ENCODE assay signal across 9 cellular contexts in genomic region chr7:75762350-75762917, GRCh38. TPM values are rescaled to one million over a fixed set of nuclear protein-coding genes. Genes with fewer than 3 reads are reported as not detected.
A peak's percentile ranks its signal among the peaks of the same experiment; 100 is the strongest.
DNase-seq lines count a peak whose midpoint lies in the region; ATAC-seq and TF ChIP-seq lines count a peak whose summit lies in the region.
"Had no signal": no experiment of that assay in that cellular context is flagged by ENCODE, and none has a peak within 500 bp of the region (broad histone marks: within the 10 kb centered on the region; RNA-seq: fewer than 3 reads in every experiment).

No MANE protein-coding gene starts in this region.

- H3K36me3 Mint-ChIP-seq in activated naive CD4-positive, alpha-beta T cell treated with anti-CD3 and anti-CD28 coated beads, Interleukin-2, amount 50 U/mL, for 72 hours = no peaks in the 10 kb centered on the region
- H3K36me3 Mint-ChIP-seq in activated naive CD4-positive, alpha-beta T cell treated with anti-CD3 and anti-CD28 coated beads, Interleukin-2, amount 10 ng/mL, durations not matched to agents 7 days and 5 days = no peaks in the 10 kb centered on the region
- H3K36me3 Mint-ChIP-seq in naive B cell = no peaks in the 10 kb centered on the region
- H3K36me3 Mint-ChIP-seq: activated naive CD8-positive, alpha-beta T cell had no signal

- no peaks in the 10 kb centered on the region for H4K20me1 ChIP-seq in Loucy (ENCODE audit: insufficient read depth, low read length, poor library complexity, severe bottlenecking)

- H3K79me2 ChIP-seq in Loucy (ENCODE audit: insufficient read depth, low read length) = no peaks in the 10 kb centered on the region

- no peaks in the 10 kb centered on the region for H3K4me1 Mint-ChIP-seq in activated naive CD4-positive, alpha-beta T cell treated with anti-CD3 and anti-CD28 coated beads, Interleukin-2, amount 10 ng/mL, durations not matched to agents 7 days and 5 days
- peaks cover 5 to 7% (median 6%) of the 10 kb centered on the region in 3 donors for H3K4me1 Mint-ChIP-seq in naive B cell

- H3K4me3 Mint-ChIP-seq in activated naive CD4-positive, alpha-beta T cell treated with anti-CD3 and anti-CD28 coated beads, Interleukin-2, amount 10 ng/mL, durations not matched to agents 7 days and 5 days = no peak overlapping the region
- no peak overlapping the region for H3K4me3 Mint-ChIP-seq in naive B cell
- H3K4me3 Mint-ChIP-seq: activated naive CD8-positive, alpha-beta T cell had no signal

- H3F3A ChIP-seq in Loucy (ENCODE audit: low read depth) = no peaks in the 10 kb centered on the region

- no peaks in the 10 kb centered on the region for H3K9me3 ChIP-seq in Loucy (ENCODE audit: insufficient read depth, low read depth, low read length)

- H3K4me3 ChIP-seq in Loucy (ENCODE audit: low read length, poor library complexity, severe bottlenecking) = no peak overlapping the region
- H3K4me3 ChIP-seq in epithelial cell of esophagus (ENCODE audit: low read length) = no peak overlapping the region

- H3K27me3 ChIP-seq in Loucy (ENCODE audit: insufficient read depth, low read length, poor library complexity, severe bottlenecking) = no peaks in the 10 kb centered on the region

- no peak overlapping the region for H3K9ac ChIP-seq in Loucy (ENCODE audit: low read depth, low read length, poor library complexity, severe bottlenecking)

- CTCF ChIA-PET in activated naive CD4-positive, alpha-beta T cell treated with anti-CD3 and anti-CD28 coated beads, Interleukin-2, amount 10 ng/mL, durations not matched to agents 7 days and 5 days (lab: Charles Lee) = interaction anchor here (0.6 to 3.5 kb wide), 10 partner anchors 9 to 258 kb away, joined by 3 to 15 read pairs (median 4); no protein-coding TSS in a partner anchor

- H3K9me3 Mint-ChIP-seq in activated naive CD4-positive, alpha-beta T cell treated with anti-CD3 and anti-CD28 coated beads, Interleukin-2, amount 50 U/mL, for 72 hours = no peaks in the 10 kb centered on the region
- H3K9me3 Mint-ChIP-seq in activated naive CD4-positive, alpha-beta T cell treated with anti-CD3 and anti-CD28 coated beads, Interleukin-2, amount 10 ng/mL, durations not matched to agents 7 days and 5 days = no peaks in the 10 kb centered on the region
- no peaks in the 10 kb centered on the region for H3K9me3 Mint-ChIP-seq in naive B cell

- H3K36me3 ChIP-seq in Loucy (ENCODE audit: insufficient read depth, low read length) = no peaks in the 10 kb centered on the region

- peaks cover 7% of the 10 kb centered on the region for H3K27me3 Mint-ChIP-seq in activated naive CD4-positive, alpha-beta T cell treated with anti-CD3 and anti-CD28 coated beads, Interleukin-2, amount 10 ng/mL, durations not matched to agents 7 days and 5 days
- no peaks in the 10 kb centered on the region for H3K27me3 Mint-ChIP-seq in naive B cell
- H3K27me3 Mint-ChIP-seq: activated naive CD8-positive, alpha-beta T cell had no signal

- no peak overlapping the region for H3K4me2 ChIP-seq in Loucy (ENCODE audit: low read depth, low read length, poor library complexity, severe bottlenecking)

- ATAC-seq in activated naive CD4-positive, alpha-beta T cell treated with anti-CD3 and anti-CD28 coated beads, Interleukin-2, amount 50 U/mL, for 72 hours = peak; percentile 68 to 75
- ATAC-seq in naive B cell (ENCODE audit: low read depth in 2 of 2) (peak; percentile 78 to 88), GM18909 (IDR thresholded peaks at IDR 0.05; ENCODE audit: poor library complexity, unreplicated experiment) (no peak), GM21529 (IDR thresholded peaks at IDR 0.05; ENCODE audit: unreplicated experiment) (no peak)

- no peak for DNase-seq in activated naive CD4-positive, alpha-beta T cell treated with anti-CD3 and anti-CD28 coated beads, Interleukin-2, amount 50 U/mL, for 72 hours (ENCODE audit: low spot score in 2 of 2)
- no peak for DNase-seq in activated naive CD4-positive, alpha-beta T cell treated with anti-CD3 and anti-CD28 coated beads, Interleukin-2, amount 10 ng/mL, durations not matched to agents 7 days and 5 days
- DNase-seq in SHP77 treated with DMSO at 0.1 percent for 48 hours (lab: John Stamatoyannopoulos, UW) (peak; percentile 53), epithelial cell of esophagus (ENCODE audit: low read depth) (peak; percentile 63), naive B cell (peak; percentile 40)

- no peaks in the 10 kb centered on the region for H3K9me2 ChIP-seq in Loucy (replicated peaks; ENCODE audit: low read depth, low read length)

- H2AFZ ChIP-seq in Loucy (ENCODE audit: low read length) = no peak overlapping the region

- H3K4me1 ChIP-seq in Loucy (ENCODE audit: insufficient read depth, low read length, poor library complexity, severe bottlenecking) = no peaks in the 10 kb centered on the region

- peak; percentile 77 for TF ChIP-seq CTCF in Loucy (conservative IDR thresholded peaks at IDR 0.05; ENCODE audit: low read length)
- peak; percentile 83 for TF ChIP-seq CTCF in epithelial cell of esophagus (IDR thresholded peaks at IDR 0.05; ENCODE audit: insufficient read depth, low read depth, low read length, missing control alignments)

- H3K27ac Mint-ChIP-seq in activated naive CD4-positive, alpha-beta T cell treated with anti-CD3 and anti-CD28 coated beads, Interleukin-2, amount 50 U/mL, for 72 hours = no peak overlapping the region
- H3K27ac Mint-ChIP-seq in activated naive CD4-positive, alpha-beta T cell treated with anti-CD3 and anti-CD28 coated beads, Interleukin-2, amount 10 ng/mL, durations not matched to agents 7 days and 5 days = no peak overlapping the region
- H3K27ac Mint-ChIP-seq in naive B cell = no peak overlapping the region
- H3K27ac Mint-ChIP-seq: activated naive CD8-positive, alpha-beta T cell had no signal

RNA-seq across cellular contexts. Expression of gene CCL26, which starts 9.6 kb away (rescaled TPM):
- total RNA-seq in activated naive CD4-positive, alpha-beta T cell treated with anti-CD3 and anti-CD28 coated beads, Interleukin-2, amount 50 U/mL, for 72 hours = not detected
- not detected for polyA plus RNA-seq in naive B cell (ENCODE audit: low read depth in 6 of 6)

RNA-seq across cellular contexts. Expression of gene HIP1, which starts 23.7 kb away (rescaled TPM):
- total RNA-seq in activated naive CD4-positive, alpha-beta T cell treated with anti-CD3 and anti-CD28 coated beads, Interleukin-2, amount 50 U/mL, for 72 hours = 1 to 10 TPM; 3.0 to 7.8 TPM
- 1 to 10 TPM; 2.5 to 7.8 (median 4.3) TPM for polyA plus RNA-seq in naive B cell (ENCODE audit: low read depth in 6 of 6)

RNA-seq across cellular contexts. Expression of gene CCL24, which starts 51.2 kb away (rescaled TPM):
- total RNA-seq in activated naive CD4-positive, alpha-beta T cell treated with anti-CD3 and anti-CD28 coated beads, Interleukin-2, amount 50 U/mL, for 72 hours = not detected
- polyA plus RNA-seq in naive B cell (ENCODE audit: low read depth in 6 of 6) = not detected

Comparison
In these comparisons a context has a peak if more than half of its experiments do, and no peak if none do; other contexts are left out.
1. ATAC-seq: peak in activated naive CD4-positive, alpha-beta T cell treated with anti-CD3 and anti-CD28 coated beads, Interleukin-2, amount 50 U/mL, for 72 hours (2 of 2) and naive B cell (2 of 2); none in GM18909 (single experiment) and GM21529 (single experiment).
2. DNase-seq: peak in SHP77 treated with DMSO at 0.1 percent for 48 hours (single experiment), epithelial cell of esophagus (single experiment) and naive B cell (single experiment); none in activated naive CD4-positive, alpha-beta T cell treated with anti-CD3 and anti-CD28 coated beads, Interleukin-2, amount 50 U/mL, for 72 hours (0 of 2) and activated naive CD4-positive, alpha-beta T cell treated with anti-CD3 and anti-CD28 coated beads, Interleukin-2, amount 10 ng/mL, durations not matched to agents 7 days and 5 days (single experiment).